Comparison of ENCODE assay signal across 11 cellular contexts in genomic region chr12:54019924-54020586, GRCh38. TPM values are rescaled to one million over a fixed set of nuclear protein-coding genes. Genes with fewer than 3 reads are reported as not detected.
A peak's percentile ranks its signal among the peaks of the same experiment; 100 is the strongest.
DNase-seq lines count a peak whose midpoint lies in the region; ATAC-seq and TF ChIP-seq lines count a peak whose summit lies in the region.
"Had no signal": no experiment of that assay in that cellular context is flagged by ENCODE, and none has a peak within 500 bp of the region (broad histone marks: within the 10 kb centered on the region; RNA-seq: fewer than 3 reads in every experiment).

No MANE protein-coding gene starts in this region.

- peaks cover 14% of the 10 kb centered on the region for H3K36me3 ChIP-seq in MG63
- no peaks in the 10 kb centered on the region for H3K36me3 ChIP-seq in endodermal cell (ENCODE audit: control insufficient read depth, insufficient read depth, low read length)
- H3K36me3 ChIP-seq: prostate gland had no signal

- ATAC-seq in natural killer cell (no peak), GM19452 (IDR thresholded peaks at IDR 0.05; ENCODE audit: unreplicated experiment) (no peak), GM21786 (IDR thresholded peaks at IDR 0.05; ENCODE audit: unreplicated experiment) (no peak)

- no peaks in the 10 kb centered on the region for H3K4me1 ChIP-seq in endodermal cell (ENCODE audit: control insufficient read depth, insufficient read depth, low read length)
- H3K4me1 ChIP-seq: prostate gland had no signal

- DNase-seq in AG04449 (ENCODE audit: low read depth, low spot score) (no peak), MG63 (peak; percentile 59), endodermal cell (peak; percentile 49), natural killer cell (no peak), GM03348 (ENCODE audit: low spot score) (no peak)
- DNase-seq in activated CD4-positive, CD25-positive, alpha-beta regulatory T cell treated with anti-CD3 and anti-CD28 coated beads, Interleukin-2, amount 50 U/mL, for 72 hours = no peak
- DNase-seq: activated naive CD4-positive, alpha-beta T cell treated with anti-CD3 and anti-CD28 coated beads, Interleukin-2, amount 10 ng/mL, durations not matched to agents 7 days and 5 days; effector CD4-positive, alpha-beta T cell had no signal

- no peaks in the 10 kb centered on the region for H3K36me3 Mint-ChIP-seq in endodermal cell (ENCODE audit: low read depth)
- no peaks in the 10 kb centered on the region for H3K36me3 Mint-ChIP-seq in natural killer cell
- H3K36me3 Mint-ChIP-seq: activated naive CD4-positive, alpha-beta T cell treated with anti-CD3 and anti-CD28 coated beads, Interleukin-2, amount 10 ng/mL, durations not matched to agents 7 days and 5 days had no signal

- CTCF ChIA-PET in AG04449 (lab: Yijun Ruan, JAX) = interaction anchor here (5.8 to 23.4 kb wide), 3 partner anchors 12 to 178 kb away, joined by 55 to 908 read pairs (median 385); partner anchors contain the start of genes HOXC5, HOXC8, HOXC9 and SMUG1

- no peak overlapping the region for H3K27ac ChIP-seq in endodermal cell (ENCODE audit: low read depth, low read length)
- H3K27ac ChIP-seq: prostate gland had no signal

- POLR2A ChIA-PET in AG04449 (lab: Yijun Ruan, JAX) = interaction anchor here (1.8 kb wide), 1 partner anchor 11 kb away, joined by 7 read pairs; the partner anchor contains the start of gene HOXC8

- no peak overlapping the region for H3K27ac Mint-ChIP-seq in endodermal cell
- peak overlapping the region in 1 of 2 donors; percentile 37 for H3K27ac Mint-ChIP-seq in natural killer cell
- H3K27ac Mint-ChIP-seq: activated naive CD4-positive, alpha-beta T cell treated with anti-CD3 and anti-CD28 coated beads, Interleukin-2, amount 10 ng/mL, durations not matched to agents 7 days and 5 days had no signal

- H3K27me3 Mint-ChIP-seq in endodermal cell (ENCODE audit: insufficient read depth) (peaks cover 99% of the 10 kb centered on the region), natural killer cell (ENCODE audit: low read depth in 2 of 2) (peaks cover 45 to 51% of the 10 kb centered on the region in 2 donors)

- H3K4me3 ChIP-seq in AG04449 (ENCODE audit: low read depth, low read length) = peak overlapping the region; percentile 88
- peak overlapping the region; percentile 69 for H3K4me3 ChIP-seq in MG63
- no peak overlapping the region for H3K4me3 ChIP-seq in endodermal cell (ENCODE audit: low read length)
- H3K4me3 ChIP-seq: prostate gland had no signal

- no peak overlapping the region for H3K4me3 Mint-ChIP-seq in endodermal cell
- H3K4me3 Mint-ChIP-seq in natural killer cell = peak overlapping the region; percentile 74
- H3K4me3 Mint-ChIP-seq: activated naive CD4-positive, alpha-beta T cell treated with anti-CD3 and anti-CD28 coated beads, Interleukin-2, amount 10 ng/mL, durations not matched to agents 7 days and 5 days had no signal

- no peaks in the 10 kb centered on the region for H3K9me3 Mint-ChIP-seq in endodermal cell
- no peaks in the 10 kb centered on the region for H3K9me3 Mint-ChIP-seq in natural killer cell
- H3K9me3 Mint-ChIP-seq: activated naive CD4-positive, alpha-beta T cell treated with anti-CD3 and anti-CD28 coated beads, Interleukin-2, amount 10 ng/mL, durations not matched to agents 7 days and 5 days had no signal

- no peak overlapping the region for H3K9ac ChIP-seq in endodermal cell (ENCODE audit: extremely low read depth, low read length, poor library complexity, severe bottlenecking)

- 5 to 17% methylated on average over 4 to 10 of the region's 10 CpGs for WGBS in endodermal cell (ENCODE audit: insufficient coverage in 1 of 2, insufficient read length in 1 of 2), 2 experiments

- H3K9me3 ChIP-seq in MG63 = no peaks in the 10 kb centered on the region
- H3K9me3 ChIP-seq in endodermal cell (ENCODE audit: control insufficient read depth, low read length) = no peaks in the 10 kb centered on the region
- H3K9me3 ChIP-seq: prostate gland had no signal

- TF ChIP-seq CTCF in AG04449 (IDR thresholded peaks at IDR 0.05; ENCODE audit: insufficient read depth, low read length, missing control alignments) (no peak), endodermal cell (conservative IDR thresholded peaks at IDR 0.05) (no peak), natural killer cell (IDR thresholded peaks at IDR 0.05) (no peak)

- H3K4me1 Mint-ChIP-seq in endodermal cell (peaks cover 15% of the 10 kb centered on the region), natural killer cell (peaks cover 14 to 25% of the 10 kb centered on the region in 2 donors)

- H3K27me3 ChIP-seq in MG63 (no peaks in the 10 kb centered on the region), endodermal cell (ENCODE audit: control insufficient read depth, insufficient read depth, low read length, poor library complexity, severe bottlenecking) (peaks cover 100% of the 10 kb centered on the region)

- intact Hi-C loops in natural killer cell (cut with micrococcal nuclease) = loop anchor here (10.0 kb wide), 1 partner anchor 265 kb away; the partner anchor contains the start of genes CBX5 and HNRNPA1

RNA-seq across cellular contexts. Expression of gene HOXC6, which starts 8.2 kb away (rescaled TPM):
- 4.9 and 5.3 TPM in 2 replicates for total RNA-seq in MG63 (2014; rRNA removed; shearing (Covaris generic); ENCODE audit: low replicate concordance)
- total RNA-seq in endodermal cell = not detected
- 16.8 TPM for polyA plus RNA-seq in endodermal cell (2013, experiment 1 of 2)
- 10.0 TPM for polyA plus RNA-seq in endodermal cell (2013, experiment 2 of 2)
- not detected for total RNA-seq in natural killer cell

RNA-seq across cellular contexts. Expression of gene HOXC8, which starts 11.3 kb away (rescaled TPM):
- 0.10 and 0.13 TPM in 2 replicates for total RNA-seq in MG63 (2014; rRNA removed; shearing (Covaris generic); ENCODE audit: low replicate concordance)
- not detected for total RNA-seq in endodermal cell
- polyA plus RNA-seq in endodermal cell (2013, experiment 1 of 2) = 3.3 TPM
- polyA plus RNA-seq in endodermal cell (2013, experiment 2 of 2) = 1.6 TPM
- not detected for total RNA-seq in natural killer cell

RNA-seq across cellular contexts. Expression of gene HOXC5, which starts 12.8 kb away (rescaled TPM):
- not detected in 2 replicates for total RNA-seq in MG63 (2014; rRNA removed; shearing (Covaris generic); ENCODE audit: low replicate concordance)
- not detected for total RNA-seq in endodermal cell
- 0.82 TPM for polyA plus RNA-seq in endodermal cell (2013, experiment 1 of 2)
- 1.7 TPM for polyA plus RNA-seq in endodermal cell (2013, experiment 2 of 2)
- total RNA-seq in natural killer cell = under 1 TPM in 1 of 3 donors, not detected in 2; 0.20 TPM

RNA-seq across cellular contexts. Expression of gene HOXC9, which starts 20.1 kb away (rescaled TPM):
- total RNA-seq in MG63 (2014; rRNA removed; shearing (Covaris generic); ENCODE audit: low replicate concordance) = 1.9 and 7.9 TPM in 2 replicates
- not detected for total RNA-seq in endodermal cell
- polyA plus RNA-seq in endodermal cell (2013, experiment 1 of 2) = 5.5 TPM
- polyA plus RNA-seq in endodermal cell (2013, experiment 2 of 2) = 6.4 TPM
- total RNA-seq in natural killer cell = not detected

RNA-seq across cellular contexts. Expression of gene HOXC4, which starts 33.6 kb away (rescaled TPM):
- total RNA-seq in MG63 (2014; rRNA removed; shearing (Covaris generic); ENCODE audit: low replicate concordance) = 2.3 and 5.2 TPM in 2 replicates
- total RNA-seq in endodermal cell (not detected), natural killer cell (1 to 10 TPM in 2 of 3 donors, under 1 TPM in 1; 0.95 to 3.2 (median 1.8) TPM)
- 13.4 TPM for polyA plus RNA-seq in endodermal cell (2013, experiment 1 of 2)
- 10.3 TPM for polyA plus RNA-seq in endodermal cell (2013, experiment 2 of 2)

Comparison
In these comparisons a context has a peak if more than half of its experiments do, and no peak if none do; other contexts are left out.
1. DNase-seq: peak in MG63 (single experiment) and endodermal cell (single experiment); none in AG04449 (single experiment), natural killer cell (single experiment), GM03348 (single experiment) and activated CD4-positive, CD25-positive, alpha-beta regulatory T cell treated with anti-CD3 and anti-CD28 coated beads, Interleukin-2, amount 50 U/mL, for 72 hours (single experiment).